Comparison of ENCODE assay signal across 8 cellular contexts in genomic region chrX:24054182-24055042, GRCh38. TPM values are rescaled to one million over a fixed set of nuclear protein-coding genes. Genes with fewer than 3 reads are reported as not detected.
DNase-seq lines count a peak whose midpoint lies in the region; ATAC-seq, FAIRE-seq and TF ChIP-seq lines count a peak whose summit lies in the region.

EIF2S3 (plus strand) TSS chrX:24054956; CDS start chrX:24054969, 13 bp downstream.

- H3K9me3 ChIP-seq in mammary epithelial cell (replicated peaks; ENCODE audit: insufficient read depth, low read length), result no peaks in the 10 kb centered on the region
- H3K9me3 ChIP-seq in small intestine (ENCODE audit: control insufficient read depth, low read depth), result no peaks in the 10 kb centered on the region

- in situ Hi-C loops in mammary epithelial cell (cut with MboI; ENCODE audit: low sequenced_read_pairs in 2 of 2), result loop anchor here (25.0 kb wide), 2 partner anchors 317 to 367 kb away; partner anchors contain the start of gene ACOT9 (in 1 of the 2)

- CTCF ChIA-PET in AG04449 (lab: Yijun Ruan, JAX), result interaction anchor here (0.5 to 3.3 kb wide), 14 partner anchors 12 to 1257 kb away, joined by 3 to 28 read pairs (median 4); partner anchors contain the start of genes APOO, CXorf58 and KLHL15
- CTCF ChIA-PET in mammary epithelial cell (lab: Charles Lee; ENCODE audit: low non-redundant PET), result interaction anchor here (0.5 to 1.1 kb wide), 6 partner anchors 28 to 1531 kb away, joined by 3 to 17 read pairs (median 4); partner anchors contain the start of genes ACOT9 and KLHL15

- intact Hi-C loops in mammary epithelial cell (cut with micrococcal nuclease), result loop anchor here (1.0 to 5.0 kb wide), 5 partner anchors 29 to 362 kb away; partner anchors contain the start of gene APOO

- H3K79me2 ChIP-seq in mammary epithelial cell (ENCODE audit: insufficient read depth, low read length), result peaks cover 10% of the 10 kb centered on the region

- no TSS peak for BruUV-seq in mammary epithelial cell (replicated peaks; lab: Mats Ljungman, UMichigan)

- no peak within 1 kb of the TSS for H3K4me2 ChIP-seq in mammary epithelial cell (ENCODE audit: insufficient read depth, low read depth, low read length)

- H2AFZ ChIP-seq in mammary epithelial cell (ENCODE audit: low read depth, low read length), result peak within 1 kb of the TSS; percentile 96

- DNase-seq in AG04449 (ENCODE audit: low read depth, low spot score) (peak; percentile 84), NCI-H2227 (lab: John Stamatoyannopoulos, UW; ENCODE audit: unreplicated experiment) (peak; percentile 98), mammary epithelial cell (peak; percentile 96), iPS-NIHi11 (ENCODE audit: low spot score) (peak; percentile 76), small intestine (peak; percentile 92)

- H3K9ac ChIP-seq in mammary epithelial cell (ENCODE audit: insufficient read depth, low read length), result no peak within 1 kb of the TSS

- peaks cover 13% of the 10 kb centered on the region for H3K36me3 ChIP-seq in mammary epithelial cell (ENCODE audit: insufficient read depth, low read length)
- peaks cover 0 to 2% of the 10 kb centered on the region in 2 donors for H3K36me3 ChIP-seq in small intestine (ENCODE audit: control insufficient read depth in 2 of 2, insufficient read depth in 2 of 2, low read length in 2 of 2)

- H3K4me1 ChIP-seq in mammary epithelial cell (ENCODE audit: insufficient read depth, low read length) (no peaks in the 10 kb centered on the region), small intestine (ENCODE audit: control insufficient read depth in 2 of 2, insufficient read depth in 1 of 2, low read depth in 1 of 2, low read length in 1 of 2) (peaks cover 0 to 3% of the 10 kb centered on the region in 2 donors)

- H3K27me3 ChIP-seq in mammary epithelial cell (ENCODE audit: insufficient read depth, low read length) (no peaks in the 10 kb centered on the region), small intestine (ENCODE audit: control insufficient read depth in 2 of 2, insufficient read depth in 2 of 2, low read length in 2 of 2) (no peaks in the 10 kb centered on the region)

- POLR2A ChIA-PET in AG04449 (lab: Yijun Ruan, JAX), result interaction anchor here (0.6 to 2.6 kb wide), 6 partner anchors 20 to 343 kb away, joined by 3 to 20 read pairs (median 3); no protein-coding TSS in a partner anchor

- TF ChIP-seq CTCF in AG04449 (IDR thresholded peaks at IDR 0.05; ENCODE audit: insufficient read depth, low read length, missing control alignments) (peak; percentile 72), VCaP (conservative IDR thresholded peaks at IDR 0.05) (peak; percentile 83), mammary epithelial cell (conservative IDR thresholded peaks at IDR 0.05 in 1 of 2, IDR thresholded peaks at IDR 0.05 in 1 of 2; ENCODE audit: extremely low read depth in 1 of 2, insufficient read depth in 1 of 2, low read depth in 1 of 2, low read length in 2 of 2) (peak; percentile 45 to 65)

- 1% methylated on average over 34 of the region's 57 CpGs for WGBS in mammary epithelial cell (ENCODE audit: low coverage, missing lambda C conversion rate)
- 0 to 2% (median 1%) methylated on average over 49 to 57 of the region's 57 CpGs for WGBS in small intestine, 3 donors

- ATAC-seq in GM18907 (IDR thresholded peaks at IDR 0.05; ENCODE audit: unreplicated experiment), result peak; percentile 95
- ATAC-seq in HG03139 (IDR thresholded peaks at IDR 0.05; ENCODE audit: unreplicated experiment), result peak; percentile 93

- no peak within 1 kb of the TSS; the same call in 1 of the 2 replicates for H3K27ac ChIP-seq in VCaP
- H3K27ac ChIP-seq in mammary epithelial cell (ENCODE audit: insufficient read depth, low read depth, low read length), result no peak within 1 kb of the TSS
- H3K27ac ChIP-seq in small intestine (ENCODE audit: low read depth in 1 of 2, low read length in 1 of 2), result peak within 1 kb of the TSS; percentile 56 to 99

- H4K20me1 ChIP-seq in mammary epithelial cell (ENCODE audit: insufficient read depth, low read length), result no peaks in the 10 kb centered on the region

- H3K4me3 ChIP-seq in AG04449 (ENCODE audit: low read depth, low read length) (no peak within 1 kb of the TSS; the same call in 1 of the 2 replicates), mammary epithelial cell (replicated peaks in 1 of 3; ENCODE audit: insufficient read depth in 1 of 3, low read depth in 2 of 3, low read length in 3 of 3) (no peak within 1 kb of the TSS), small intestine (ENCODE audit: low read depth in 1 of 2, low read length in 2 of 2) (peak within 1 kb of the TSS; percentile 56 to 75)

- dilution Hi-C loops in mammary epithelial cell (cut with HindIII; ENCODE audit: low sequenced_read_pairs), result no loop called here

- no peak for FAIRE-seq in small intestine (lab: Jason Lieb, UNC)

RNA-seq across cellular contexts. Expression of gene EIF2S3, which starts in this region (rescaled TPM):
- total RNA-seq in mammary epithelial cell, result 100 to 1,000 TPM; 299 to 364 TPM
- polyA plus RNA-seq in mammary epithelial cell (91.3 TPM), small intestine (10 to 100 TPM; 38.2 to 92.3 (median 61.1) TPM)
- polyA minus RNA-seq in mammary epithelial cell, result 185 TPM

Comparison
In these comparisons a context has a peak if more than half of its experiments do, and no peak if none do; other contexts are left out.
1. H3K4me3 ChIP-seq: peak in small intestine (2 of 2); none in AG04449 (single experiment) and mammary epithelial cell (0 of 3).
2. H3K27ac ChIP-seq: peak in small intestine (2 of 2); none in VCaP (single experiment) and mammary epithelial cell (single experiment).
3. Peak in every context shown above with its lines, with median percentiles within 50 percentile points of each other: DNase-seq and CTCF ChIP-seq.